In the genomic region with DNA sequence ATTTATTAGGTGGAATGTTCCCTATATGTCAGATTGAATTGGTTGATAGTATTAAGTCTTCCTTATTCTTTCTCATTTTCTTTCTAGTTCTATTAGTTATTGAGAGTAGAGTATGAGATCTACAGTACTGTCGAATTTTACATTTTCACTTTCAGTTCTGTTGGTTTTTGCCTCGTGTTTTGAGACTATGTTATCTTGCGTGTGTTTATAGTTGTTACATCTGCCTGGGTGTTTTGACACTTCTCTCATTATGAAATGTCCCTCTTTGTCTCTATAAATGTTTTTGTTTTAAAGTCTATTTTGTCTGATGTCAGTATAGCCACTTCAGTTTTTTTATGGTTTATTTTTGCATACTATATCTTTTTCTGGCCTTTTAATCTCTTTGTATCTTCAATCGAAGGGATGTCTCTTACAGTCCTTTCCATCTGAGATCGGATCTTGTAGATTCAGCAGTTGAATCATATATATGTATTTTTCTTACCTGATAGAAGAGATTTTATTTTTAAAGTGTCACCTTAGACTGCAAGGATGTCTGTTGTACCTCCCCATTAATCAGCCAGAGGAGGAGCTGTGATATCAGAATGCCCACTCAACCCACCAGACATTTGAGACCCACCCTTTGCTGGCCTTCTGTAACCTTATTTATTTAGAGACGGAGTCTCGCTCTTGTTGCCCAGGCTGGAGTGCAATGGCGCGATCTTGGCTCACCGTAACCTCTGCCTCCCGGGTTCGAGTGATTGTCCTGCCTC, we compare ENCODE assay signal across 10 cellular contexts. TPM values are rescaled to one million over a fixed set of nuclear protein-coding genes. Genes with fewer than 3 reads are reported as not detected.
A peak's percentile ranks its signal among the peaks of the same experiment; 100 is the strongest.
DNase-seq lines count a peak whose midpoint lies in the region; ATAC-seq and TF ChIP-seq lines count a peak whose summit lies in the region.
"Had no signal": no experiment of that assay in that cellular context is flagged by ENCODE, and none has a peak within 500 bp of the region (broad histone marks: within the 10 kb centered on the region; RNA-seq: fewer than 3 reads in every experiment).

No MANE protein-coding gene starts in this region.

- no peak for DNase-seq in activated CD8-positive, alpha-beta memory T cell treated with anti-CD3 and anti-CD28 coated beads, Interleukin-2, amount 10 ng/mL, durations not matched to agents 7 days and 5 days
- no peak for DNase-seq in activated CD8-positive, alpha-beta memory T cell treated with anti-CD3 and anti-CD28 coated beads, Interleukin-2, amount 50 U/mL, for 48 hours
- no peak for DNase-seq in stimulated activated naive B cell treated with anti-CD40 and anti-IgM and Interleukin-4, amounts not matched to agents 10 μg/mL and 1 μg/mL and 100 μg/mL, for 72 hours
- no peak for DNase-seq in cortex of kidney (lab: John Stamatoyannopoulos, UW)
- DNase-seq in stimulated activated naive CD4-positive, alpha-beta T cell treated with Interleukin-2 at 50 U/mL for 16 hours (lab: John Stamatoyannopoulos, UW) = no peak
- DNase-seq in dorsolateral prefrontal cortex = no peak
- DNase-seq: AML-193; NK-92 treated with Interleukin-12 subunit alpha and Interleukin-12 subunit beta, amount 100 ng/mL, for 24 hours had no signal

- H3K27ac ChIP-seq in KOPT-K1 (ENCODE audit: low read depth, low read length, poor library complexity, severe bottlenecking) = peak overlapping the region; percentile 33
- peak overlapping the region in 1 of 59 donors; percentile 4 for H3K27ac ChIP-seq in dorsolateral prefrontal cortex

- H3K9me3 ChIP-seq in KOPT-K1 (ENCODE audit: insufficient read depth, low read length, poor library complexity, severe bottlenecking) = no peaks in the 10 kb centered on the region

- peak overlapping the region in 5 of 59 donors; percentile 3 to 26 (median 18) for H3K4me3 ChIP-seq in dorsolateral prefrontal cortex

- H3K36me3 Mint-ChIP-seq in activated CD8-positive, alpha-beta memory T cell treated with anti-CD3 and anti-CD28 coated beads, Interleukin-2, amount 10 ng/mL, durations not matched to agents 7 days and 5 days = peaks cover 26% of the 10 kb centered on the region
- peaks cover 39% of the 10 kb centered on the region for H3K36me3 Mint-ChIP-seq in dendritic cell treated with granulocyte-macrophage colony-stimulating factor and Interleukin-4, amounts not matched to agents 40 ng/mL and 50 ng/mL, for 4 days (ENCODE audit: low read depth)
- H3K36me3 Mint-ChIP-seq in stimulated activated naive B cell treated with anti-CD40 and anti-IgM and Interleukin-4, amounts not matched to agents 10 μg/mL and 1 μg/mL and 100 μg/mL, for 72 hours = peaks cover 34 to 38% of the 10 kb centered on the region in 2 donors

- peak overlapping the region; percentile 72 for H3K4me3 Mint-ChIP-seq in activated CD8-positive, alpha-beta memory T cell treated with anti-CD3 and anti-CD28 coated beads, Interleukin-2, amount 10 ng/mL, durations not matched to agents 7 days and 5 days
- peak overlapping the region; percentile 68 for H3K4me3 Mint-ChIP-seq in dendritic cell treated with granulocyte-macrophage colony-stimulating factor and Interleukin-4, amounts not matched to agents 40 ng/mL and 50 ng/mL, for 4 days
- peak overlapping the region; percentile 70 to 75 for H3K4me3 Mint-ChIP-seq in stimulated activated naive B cell treated with anti-CD40 and anti-IgM and Interleukin-4, amounts not matched to agents 10 μg/mL and 1 μg/mL and 100 μg/mL, for 72 hours

- ATAC-seq in activated CD8-positive, alpha-beta memory T cell treated with anti-CD3 and anti-CD28 coated beads, Interleukin-2, amount 10 ng/mL, durations not matched to agents 7 days and 5 days = peak; percentile 94
- ATAC-seq in stimulated activated naive B cell treated with anti-CD40 and anti-IgM and Interleukin-4, amounts not matched to agents 10 μg/mL and 1 μg/mL and 100 μg/mL, for 72 hours (replicated peaks) = peak; percentile 71 to 72

- CTCF ChIA-PET in activated CD8-positive, alpha-beta memory T cell treated with anti-CD3 and anti-CD28 coated beads, Interleukin-2, amount 10 ng/mL, durations not matched to agents 7 days and 5 days (lab: Charles Lee) = interaction anchor here (1.5 kb wide), 1 partner anchor 20 kb away, joined by 4 read pairs; a partner anchor contains a TSS

- no peak for TF ChIP-seq CTCF in dorsolateral prefrontal cortex (IDR thresholded peaks at IDR 0.05 in 54 of 56, conservative IDR thresholded peaks at IDR 0.05 in 2 of 56; ENCODE audit: low read depth in 1 of 56, partially characterized antibody in 56 of 56)

- H3K27me3 ChIP-seq in dorsolateral prefrontal cortex = no peaks in the 10 kb centered on the region

- H3K27ac Mint-ChIP-seq in activated CD8-positive, alpha-beta memory T cell treated with anti-CD3 and anti-CD28 coated beads, Interleukin-2, amount 10 ng/mL, durations not matched to agents 7 days and 5 days = peak overlapping the region; percentile 83
- H3K27ac Mint-ChIP-seq in dendritic cell treated with granulocyte-macrophage colony-stimulating factor and Interleukin-4, amounts not matched to agents 40 ng/mL and 50 ng/mL, for 4 days = peak overlapping the region; percentile 67
- peak overlapping the region; percentile 70 for H3K27ac Mint-ChIP-seq in stimulated activated naive B cell treated with anti-CD40 and anti-IgM and Interleukin-4, amounts not matched to agents 10 μg/mL and 1 μg/mL and 100 μg/mL, for 72 hours

- intact Hi-C loops in dendritic cell treated with granulocyte-macrophage colony-stimulating factor and Interleukin-4, amounts not matched to agents 40 ng/mL and 50 ng/mL, for 4 days (cut with micrococcal nuclease) = no loop called here
- intact Hi-C loops in dorsolateral prefrontal cortex (cut with DNase I) = no loop called here

- H3K36me3 ChIP-seq in KOPT-K1 (ENCODE audit: insufficient read depth, low read length) = peaks cover 31% of the 10 kb centered on the region; the same call in 1 of the 2 replicates

- no peaks in the 10 kb centered on the region for H3K9me3 Mint-ChIP-seq in activated CD8-positive, alpha-beta memory T cell treated with anti-CD3 and anti-CD28 coated beads, Interleukin-2, amount 10 ng/mL, durations not matched to agents 7 days and 5 days (ENCODE audit: low read depth)
- H3K9me3 Mint-ChIP-seq in dendritic cell treated with granulocyte-macrophage colony-stimulating factor and Interleukin-4, amounts not matched to agents 40 ng/mL and 50 ng/mL, for 4 days = no peaks in the 10 kb centered on the region
- no peaks in the 10 kb centered on the region for H3K9me3 Mint-ChIP-seq in stimulated activated naive B cell treated with anti-CD40 and anti-IgM and Interleukin-4, amounts not matched to agents 10 μg/mL and 1 μg/mL and 100 μg/mL, for 72 hours

- peaks cover 32% of the 10 kb centered on the region for H3K4me1 Mint-ChIP-seq in activated CD8-positive, alpha-beta memory T cell treated with anti-CD3 and anti-CD28 coated beads, Interleukin-2, amount 10 ng/mL, durations not matched to agents 7 days and 5 days
- peaks cover 36% of the 10 kb centered on the region for H3K4me1 Mint-ChIP-seq in dendritic cell treated with granulocyte-macrophage colony-stimulating factor and Interleukin-4, amounts not matched to agents 40 ng/mL and 50 ng/mL, for 4 days (ENCODE audit: low read depth)
- peaks cover 25 to 59% of the 10 kb centered on the region in 2 donors for H3K4me1 Mint-ChIP-seq in stimulated activated naive B cell treated with anti-CD40 and anti-IgM and Interleukin-4, amounts not matched to agents 10 μg/mL and 1 μg/mL and 100 μg/mL, for 72 hours

- no peaks in the 10 kb centered on the region for H3K27me3 Mint-ChIP-seq in activated CD8-positive, alpha-beta memory T cell treated with anti-CD3 and anti-CD28 coated beads, Interleukin-2, amount 10 ng/mL, durations not matched to agents 7 days and 5 days
- H3K27me3 Mint-ChIP-seq in dendritic cell treated with granulocyte-macrophage colony-stimulating factor and Interleukin-4, amounts not matched to agents 40 ng/mL and 50 ng/mL, for 4 days = no peaks in the 10 kb centered on the region
- no peaks in the 10 kb centered on the region for H3K27me3 Mint-ChIP-seq in stimulated activated naive B cell treated with anti-CD40 and anti-IgM and Interleukin-4, amounts not matched to agents 10 μg/mL and 1 μg/mL and 100 μg/mL, for 72 hours

RNA-seq across cellular contexts. Expression of a gene that starts 20.7 kb away (rescaled TPM):
- 100 to 1,000 TPM in 1 of 2 experiments, 10 to 100 TPM in 1; 99.9 to 130 TPM for total RNA-seq in activated CD8-positive, alpha-beta memory T cell treated with anti-CD3 and anti-CD28 coated beads, Interleukin-2, amount 10 ng/mL, durations not matched to agents 7 days and 5 days
- total RNA-seq in dorsolateral prefrontal cortex = 100 to 1,000 TPM in 28 of 120 experiments, 10 to 100 TPM in 92; 47.9 to 151 (median 85.0) TPM

RNA-seq across cellular contexts. Expression of a gene that starts 34.0 kb away (rescaled TPM):
- 10 to 100 TPM; 49.0 to 50.1 TPM for total RNA-seq in activated CD8-positive, alpha-beta memory T cell treated with anti-CD3 and anti-CD28 coated beads, Interleukin-2, amount 10 ng/mL, durations not matched to agents 7 days and 5 days
- 10 to 100 TPM; 14.9 to 48.4 (median 31.8) TPM for total RNA-seq in dorsolateral prefrontal cortex

RNA-seq across cellular contexts. Expression of a gene that starts 49.2 kb away (rescaled TPM):
- 10 to 100 TPM; 34.0 to 46.0 TPM for total RNA-seq in activated CD8-positive, alpha-beta memory T cell treated with anti-CD3 and anti-CD28 coated beads, Interleukin-2, amount 10 ng/mL, durations not matched to agents 7 days and 5 days
- total RNA-seq in dorsolateral prefrontal cortex = 10 to 100 TPM; 13.5 to 30.5 (median 23.8) TPM
